ENCODE assay signal across 1 cellular context in genomic region chr12:51850081-51850932, GRCh38.
TF ChIP-seq lines count a peak whose summit lies in the region.

No MANE protein-coding gene starts in this region.

TF ChIP-seq in GM23338, 12 proteins besides CTCF, POLR2A, EP300 and RAD21:
- TF ChIP-seq NANOG (IDR thresholded peaks at IDR 0.05; ENCODE audit: borderline replicate concordance), result no peak
- TF ChIP-seq ZNF331 (CRISPR knock-in tag; IDR thresholded peaks at IDR 0.05; ENCODE audit: low read depth), result no peak
- no peak for TF ChIP-seq EZH2 (IDR thresholded peaks at IDR 0.05; ENCODE audit: low read depth, unreplicated experiment)
- TF ChIP-seq ZNF462 (CRISPR knock-in tag; IDR thresholded peaks at IDR 0.05), result no peak
- TF ChIP-seq POLR2AphosphoS5 (IDR thresholded peaks at IDR 0.05; ENCODE audit: low read depth), result no peak
- TF ChIP-seq CREB1 (CRISPR knock-in tag; IDR thresholded peaks at IDR 0.05; ENCODE audit: low read depth), result no peak
